ENCODE assay signal across 8 cellular contexts in the genomic region with DNA sequence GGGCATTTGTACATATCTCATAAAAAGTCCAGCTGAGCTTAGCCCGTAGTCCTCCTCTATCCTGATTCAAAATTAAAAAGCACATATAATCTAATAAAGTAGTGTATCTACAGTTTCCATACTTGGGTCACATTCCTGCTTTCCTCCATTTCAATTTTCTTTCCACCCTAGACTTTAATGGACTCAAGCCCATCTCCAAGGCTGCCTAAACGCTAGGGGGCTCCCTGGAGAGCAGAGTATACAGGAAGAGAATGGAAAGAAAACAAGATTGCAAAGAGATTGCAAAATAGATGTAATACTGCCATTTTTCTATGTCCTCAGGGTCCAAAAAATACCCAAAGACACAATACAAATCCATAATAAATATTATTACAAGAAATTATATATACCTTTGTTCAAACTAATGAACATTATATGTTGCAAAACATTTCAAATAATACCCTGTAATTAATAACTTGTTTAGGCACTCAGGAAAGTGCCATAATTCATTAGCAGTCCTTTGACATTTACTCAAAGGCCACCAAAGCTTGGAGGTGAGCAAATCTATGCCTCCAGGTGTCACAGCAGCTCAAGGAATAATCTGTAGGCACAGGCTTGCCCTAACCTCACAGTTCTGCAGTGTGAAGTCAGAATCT. TPM values are rescaled to one million over a fixed set of nuclear protein-coding genes. Genes with fewer than 3 reads are reported as not detected.
DNase-seq lines count a peak whose midpoint lies in the region; ATAC-seq, FAIRE-seq and TF ChIP-seq lines count a peak whose summit lies in the region.

No MANE protein-coding gene starts in this region.

- peaks cover 21% of the 10 kb centered on the region for H3K36me3 ChIP-seq in OCI-LY1 (ENCODE audit: insufficient read depth, low read length)

- no peaks in the 10 kb centered on the region for H3K9me3 ChIP-seq in OCI-LY1 (ENCODE audit: low read length)

- no peak overlapping the region for H3K4me3 Mint-ChIP-seq in osteocyte (ENCODE audit: unreplicated experiment)

- FAIRE-seq in D721Med (lab: Jason Lieb, UNC): no peak

- no peak overlapping the region for H3K27ac Mint-ChIP-seq in osteocyte (ENCODE audit: unreplicated experiment)

- peaks cover 41% of the 10 kb centered on the region for H3K4me1 ChIP-seq in OCI-LY1 (ENCODE audit: insufficient read depth, low read length, severe bottlenecking)

- H3K9me3 Mint-ChIP-seq in osteocyte (ENCODE audit: unreplicated experiment): no peaks in the 10 kb centered on the region

- H3K9me2 ChIP-seq in OCI-LY1 (ENCODE audit: low read depth, low read length): no peaks in the 10 kb centered on the region

- H3K27me3 ChIP-seq in OCI-LY1 (ENCODE audit: insufficient read depth, low read length): no peaks in the 10 kb centered on the region

- H2AFZ ChIP-seq in OCI-LY1 (ENCODE audit: low read length): peak overlapping the region; percentile 87

- H3K79me2 ChIP-seq in OCI-LY1 (ENCODE audit: insufficient read depth, low read length): peaks cover 25% of the 10 kb centered on the region

- H3K4me2 ChIP-seq in OCI-LY1 (ENCODE audit: low read length): peak overlapping the region; percentile 85

- H3K27me3 Mint-ChIP-seq in osteocyte (ENCODE audit: unreplicated experiment): no peaks in the 10 kb centered on the region

- TF ChIP-seq RAD21 in Ishikawa (IDR thresholded peaks at IDR 0.05; ENCODE audit: low read depth): peak; percentile 72

- H3K4me1 Mint-ChIP-seq in osteocyte (ENCODE audit: unreplicated experiment): peaks cover 20% of the 10 kb centered on the region

- H3K4me3 ChIP-seq in OCI-LY1 (ENCODE audit: low read depth, low read length, poor library complexity, severe bottlenecking) (peak overlapping the region; percentile 98), fibroblast of the aortic adventitia (ENCODE audit: low read depth, low read length) (no peak overlapping the region)

- TF ChIP-seq CTCF in D721Med (IDR thresholded peaks at IDR 0.05; ENCODE audit: insufficient read depth, missing control alignments) (peak; percentile 80), OCI-LY1 (IDR thresholded peaks at IDR 0.05; ENCODE audit: low read length) (peak; percentile 84), fibroblast of the aortic adventitia (IDR thresholded peaks at IDR 0.05; ENCODE audit: insufficient read depth, low read length) (peak; percentile 91), osteocyte (IDR thresholded peaks at IDR 0.05) (peak; percentile 74)

- no peaks in the 10 kb centered on the region for H4K20me1 ChIP-seq in OCI-LY1 (ENCODE audit: insufficient read depth, low read length)

- peaks cover 7% of the 10 kb centered on the region for H3K36me3 Mint-ChIP-seq in osteocyte (ENCODE audit: unreplicated experiment)

- peak overlapping the region; percentile 82 for H3K9ac ChIP-seq in OCI-LY1 (ENCODE audit: low read length)

- no peaks in the 10 kb centered on the region for H3F3A ChIP-seq in OCI-LY1 (ENCODE audit: insufficient read depth, low read length)

- no peak for DNase-seq in D721Med (ENCODE audit: insufficient read length, low spot score)
- DNase-seq in activated T-cell treated with anti-CD3 and anti-CD28 coated beads, Interleukin-2, amount 50 U/mL, for 48 hours: peak; percentile 78 to 80
- DNase-seq in fibroblast of the aortic adventitia (ENCODE audit: low read depth): peak; percentile 84
- DNase-seq in osteocyte (ENCODE audit: extremely low spot score, unreplicated experiment): no peak

- ATAC-seq in HG02759 (IDR thresholded peaks at IDR 0.05; ENCODE audit: unreplicated experiment): no peak
- ATAC-seq in GM18861 (IDR thresholded peaks at IDR 0.05; ENCODE audit: unreplicated experiment): no peak

- H3K27ac ChIP-seq in OCI-LY1 (ENCODE audit: low read depth, low read length, poor library complexity, severe bottlenecking): peak overlapping the region; percentile 95

- TF ChIP-seq EP300 in Ishikawa (IDR thresholded peaks at IDR 0.05; ENCODE audit: borderline replicate concordance): no peak

TF ChIP-seq in Ishikawa, 13 proteins besides CTCF, POLR2A, EP300 and RAD21:
- TF ChIP-seq, protein P1, sequence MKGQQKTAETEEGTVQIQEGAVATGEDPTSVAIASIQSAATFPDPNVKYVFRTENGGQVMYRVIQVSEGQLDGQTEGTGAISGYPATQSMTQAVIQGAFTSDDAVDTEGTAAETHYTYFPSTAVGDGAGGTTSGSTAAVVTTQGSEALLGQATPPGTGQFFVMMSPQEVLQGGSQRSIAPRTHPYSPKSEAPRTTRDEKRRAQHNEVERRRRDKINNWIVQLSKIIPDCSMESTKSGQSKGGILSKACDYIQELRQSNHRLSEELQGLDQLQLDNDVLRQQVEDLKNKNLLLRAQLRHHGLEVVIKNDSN (IDR thresholded peaks at IDR 0.05): no peak
- TF ChIP-seq CREB1 (IDR thresholded peaks at IDR 0.05; ENCODE audit: low read depth): no peak
- TF ChIP-seq TEAD4 (IDR thresholded peaks at IDR 0.05): 0 out of 2 replicates have a peak, but pooled peaks have one; percentile 14
- TF ChIP-seq TCF12 (IDR thresholded peaks at IDR 0.05; ENCODE audit: low read depth): no peak
- TF ChIP-seq EGR1 (IDR thresholded peaks at IDR 0.05): no peak
- TF ChIP-seq, protein P2, sequence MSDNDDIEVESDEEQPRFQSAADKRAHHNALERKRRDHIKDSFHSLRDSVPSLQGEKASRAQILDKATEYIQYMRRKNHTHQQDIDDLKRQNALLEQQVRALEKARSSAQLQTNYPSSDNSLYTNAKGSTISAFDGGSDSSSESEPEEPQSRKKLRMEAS (IDR thresholded peaks at IDR 0.05): no peak
- no peak for TF ChIP-seq TAF1 (IDR thresholded peaks at IDR 0.05; ENCODE audit: low read depth)
- TF ChIP-seq NFIC (IDR thresholded peaks at IDR 0.05): no peak
- peak; percentile 70; the same call in 1 of the 2 replicates for TF ChIP-seq YY1 (IDR thresholded peaks at IDR 0.05; ENCODE audit: low read depth)
- peak; percentile 85 for TF ChIP-seq CEBPB (IDR thresholded peaks at IDR 0.05)
- TF ChIP-seq ZBTB7A (IDR thresholded peaks at IDR 0.05; ENCODE audit: low read depth): no peak
- no peak for TF ChIP-seq FOXM1 (IDR thresholded peaks at IDR 0.05; ENCODE audit: borderline replicate concordance, low read depth)
- TF ChIP-seq, protein P3, sequence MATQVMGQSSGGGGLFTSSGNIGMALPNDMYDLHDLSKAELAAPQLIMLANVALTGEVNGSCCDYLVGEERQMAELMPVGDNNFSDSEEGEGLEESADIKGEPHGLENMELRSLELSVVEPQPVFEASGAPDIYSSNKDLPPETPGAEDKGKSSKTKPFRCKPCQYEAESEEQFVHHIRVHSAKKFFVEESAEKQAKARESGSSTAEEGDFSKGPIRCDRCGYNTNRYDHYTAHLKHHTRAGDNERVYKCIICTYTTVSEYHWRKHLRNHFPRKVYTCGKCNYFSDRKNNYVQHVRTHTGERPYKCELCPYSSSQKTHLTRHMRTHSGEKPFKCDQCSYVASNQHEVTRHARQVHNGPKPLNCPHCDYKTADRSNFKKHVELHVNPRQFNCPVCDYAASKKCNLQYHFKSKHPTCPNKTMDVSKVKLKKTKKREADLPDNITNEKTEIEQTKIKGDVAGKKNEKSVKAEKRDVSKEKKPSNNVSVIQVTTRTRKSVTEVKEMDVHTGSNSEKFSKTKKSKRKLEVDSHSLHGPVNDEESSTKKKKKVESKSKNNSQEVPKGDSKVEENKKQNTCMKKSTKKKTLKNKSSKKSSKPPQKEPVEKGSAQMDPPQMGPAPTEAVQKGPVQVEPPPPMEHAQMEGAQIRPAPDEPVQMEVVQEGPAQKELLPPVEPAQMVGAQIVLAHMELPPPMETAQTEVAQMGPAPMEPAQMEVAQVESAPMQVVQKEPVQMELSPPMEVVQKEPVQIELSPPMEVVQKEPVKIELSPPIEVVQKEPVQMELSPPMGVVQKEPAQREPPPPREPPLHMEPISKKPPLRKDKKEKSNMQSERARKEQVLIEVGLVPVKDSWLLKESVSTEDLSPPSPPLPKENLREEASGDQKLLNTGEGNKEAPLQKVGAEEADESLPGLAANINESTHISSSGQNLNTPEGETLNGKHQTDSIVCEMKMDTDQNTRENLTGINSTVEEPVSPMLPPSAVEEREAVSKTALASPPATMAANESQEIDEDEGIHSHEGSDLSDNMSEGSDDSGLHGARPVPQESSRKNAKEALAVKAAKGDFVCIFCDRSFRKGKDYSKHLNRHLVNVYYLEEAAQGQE (IDR thresholded peaks at IDR 0.05; ENCODE audit: low read depth): no peak

RNA-seq across cellular contexts. Expression of a gene that starts 2.4 kb away (rescaled TPM):
- total RNA-seq in fibroblast of the aortic adventitia (ENCODE audit: low replicate concordance): 35.8 and 85.7 TPM in 2 replicates
- 32.1 and 32.6 TPM in 2 replicates for total RNA-seq in osteocyte

RNA-seq across cellular contexts. Expression of a gene that starts 42.6 kb away (rescaled TPM):
- not detected in 2 replicates for total RNA-seq in fibroblast of the aortic adventitia (ENCODE audit: low replicate concordance)
- total RNA-seq in osteocyte: not detected in 2 replicates

Comparison
In these comparisons a context has a peak if more than half of its experiments do, and no peak if none do; other contexts are left out.
1. DNase-seq: peak in activated T-cell treated with anti-CD3 and anti-CD28 coated beads, Interleukin-2, amount 50 U/mL, for 48 hours (2 of 2) and fibroblast of the aortic adventitia (single experiment); none in D721Med (single experiment) and osteocyte (single experiment).
2. Peak in every context shown above with its lines, with median percentiles within 50 percentile points of each other: CTCF ChIP-seq.